1 cellular context compared by ENCODE assay signal in genomic region chr21:26856871-26857350, GRCh38. TPM values are rescaled to one million over a fixed set of nuclear protein-coding genes. Genes with fewer than 3 reads are reported as not detected.
"Had no signal": no experiment of that assay in that cellular context is flagged by ENCODE, and none has a peak within 500 bp of the region (broad histone marks: within the 10 kb centered on the region; RNA-seq: fewer than 3 reads in every experiment).

No MANE protein-coding gene starts in this region.

RNA-seq across cellular contexts. Expression of gene ADAMTS1, which starts 11.7 kb away (rescaled TPM):
- total RNA-seq: activated naive CD4-positive, alpha-beta T cell treated with anti-CD3 and anti-CD28 coated beads for 36 hours had no signal
